In genomic region chr13:26878465-26878864, GRCh38 we compare ENCODE assay signal across 17 cellular contexts.
"Had no signal": no experiment of that assay in that cellular context is flagged by ENCODE, and none has a peak within 500 bp of the region (broad histone marks: within the 10 kb centered on the region; RNA-seq: fewer than 3 reads in every experiment).

No MANE protein-coding gene starts in this region.

- H3K36me3 Mint-ChIP-seq: immature natural killer cell; mesothelial cell of epicardium; natural killer cell treated with Interleukin-12 subunit alpha and Interleukin-12 subunit beta and Interleukin-15 and Interleukin-18, amount 100 ng/mL, for 72 hours; stimulated activated naive B cell treated with anti-CD40 and anti-IgM and Interleukin-4, amounts not matched to agents 10 μg/mL and 1 μg/mL and 100 μg/mL, for 72 hours had no signal

- DNase-seq: hypothalamus; immature natural killer cell; kidney; left ventricle myocardium inferior; mesendoderm; naive thymus-derived CD4-positive, alpha-beta T cell; ovary; right lobe of liver; stimulated activated CD4-positive, alpha-beta T cell treated with anti-CD3 and anti-CD28 coated beads, Interleukin-2, amount 100 ng/mL, for 24 hours; stimulated activated CD4-positive, alpha-beta T cell treated with anti-CD3 and anti-CD28 coated beads, Interleukin-4, amount 100 ng/mL, for 1 hour; stimulated activated naive B cell treated with anti-CD40 and anti-IgM and Interleukin-4, amounts not matched to agents 10 μg/mL and 1 μg/mL and 100 μg/mL, for 72 hours; stimulated activated naive CD8-positive, alpha-beta T cell treated with anti-CD3 and anti-CD28 coated beads, Interleukin-15, Interleukin-2, amounts not matched to agents 100 U/mL and 50 U/mL, for 24 hours; tibial artery; upper lobe of right lung had no signal

- ATAC-seq: naive thymus-derived CD4-positive, alpha-beta T cell; natural killer cell treated with Interleukin-12 subunit alpha and Interleukin-12 subunit beta and Interleukin-15 and Interleukin-18, amount 100 ng/mL, for 72 hours; right lobe of liver; stimulated activated naive B cell treated with anti-CD40 and anti-IgM and Interleukin-4, amounts not matched to agents 10 μg/mL and 1 μg/mL and 100 μg/mL, for 72 hours; stimulated activated naive CD8-positive, alpha-beta T cell treated with anti-CD3 and anti-CD28 coated beads, Interleukin-15, Interleukin-2, amounts not matched to agents 100 U/mL and 50 U/mL, for 24 hours; upper lobe of right lung had no signal

- H3K4me3 Mint-ChIP-seq: immature natural killer cell; mesothelial cell of epicardium; naive thymus-derived CD4-positive, alpha-beta T cell; natural killer cell treated with Interleukin-12 subunit alpha and Interleukin-12 subunit beta and Interleukin-15 and Interleukin-18, amount 100 ng/mL, for 72 hours; stimulated activated naive B cell treated with anti-CD40 and anti-IgM and Interleukin-4, amounts not matched to agents 10 μg/mL and 1 μg/mL and 100 μg/mL, for 72 hours had no signal

- H3K9me3 Mint-ChIP-seq: natural killer cell treated with Interleukin-12 subunit alpha and Interleukin-12 subunit beta and Interleukin-15 and Interleukin-18, amount 100 ng/mL, for 72 hours had no signal

- H3K27ac Mint-ChIP-seq: immature natural killer cell; mesothelial cell of epicardium; naive thymus-derived CD4-positive, alpha-beta T cell; natural killer cell treated with Interleukin-12 subunit alpha and Interleukin-12 subunit beta and Interleukin-15 and Interleukin-18, amount 100 ng/mL, for 72 hours; progenitor cell of endocrine pancreas; stimulated activated naive B cell treated with anti-CD40 and anti-IgM and Interleukin-4, amounts not matched to agents 10 μg/mL and 1 μg/mL and 100 μg/mL, for 72 hours had no signal

- H3K4me1 Mint-ChIP-seq: immature natural killer cell; naive thymus-derived CD4-positive, alpha-beta T cell; stimulated activated naive B cell treated with anti-CD40 and anti-IgM and Interleukin-4, amounts not matched to agents 10 μg/mL and 1 μg/mL and 100 μg/mL, for 72 hours had no signal
